Comparison of ENCODE assay signal across 24 cellular contexts in the genomic region with DNA sequence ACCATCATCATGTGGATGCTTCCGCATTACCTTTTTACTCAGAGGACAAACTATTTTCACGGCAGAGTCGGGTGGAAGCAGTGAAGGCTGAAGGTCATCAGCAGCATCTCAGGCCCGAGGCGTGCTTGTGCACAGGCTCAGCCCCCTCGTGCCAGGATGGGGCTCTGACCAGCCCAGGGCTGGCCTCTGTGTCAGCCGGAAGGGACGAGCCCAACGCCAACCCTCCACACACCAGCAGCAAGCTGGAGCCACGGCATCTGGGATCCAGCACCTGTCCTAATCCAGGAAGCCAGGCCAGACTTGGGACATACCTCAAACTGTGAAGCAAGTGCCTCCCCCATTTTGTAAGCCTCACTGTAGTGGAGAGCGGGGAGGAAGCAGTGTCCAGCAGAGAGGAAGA.
"Had no signal": no experiment of that assay in that cellular context is flagged by ENCODE, and none has a peak within 500 bp of the region (broad histone marks: within the 10 kb centered on the region; RNA-seq: fewer than 3 reads in every experiment).

No MANE protein-coding gene starts in this region.

- DNase-seq: activated CD4-positive, alpha-beta T cell treated with anti-CD3 and anti-CD28 coated beads for 4 hours; activated CD4-positive, alpha-beta T cell treated with anti-CD3 and anti-CD28 coated beads, Interleukin-2, amount 50 U/mL, for 48 hours; activated CD4-positive, CD25-positive, alpha-beta regulatory T cell; activated gamma-delta T cell; activated naive CD4-positive, alpha-beta T cell treated with anti-CD3 and anti-CD28 coated beads, Interleukin-2, amount 50 U/mL, for 16 hours; anterior cingulate cortex; body of pancreas; caudate nucleus; effector CD8-positive, alpha-beta T cell; foreskin keratinocyte; mammary epithelial cell; stimulated activated CD4-positive, alpha-beta T cell treated with anti-CD3 and anti-CD28 coated beads, Interleukin-4, amount 100 ng/mL, for 24 hours; substantia nigra; T-helper 17 cell; thyroid gland had no signal

- H3K9ac ChIP-seq: neural progenitor cell had no signal

- H2AFZ ChIP-seq: neural progenitor cell had no signal

- H3K36me3 ChIP-seq: neural progenitor cell, ovary had no signal

- H3K4me1 ChIP-seq: body of pancreas, foreskin keratinocyte, neural progenitor cell, prostate gland, thyroid gland had no signal

- H3K4me3 ChIP-seq: body of pancreas, neural progenitor cell, ovary, prostate gland, thyroid gland had no signal

- H3K27ac ChIP-seq: body of pancreas, foreskin keratinocyte, neural progenitor cell, ovary, prostate gland, thyroid gland had no signal

- H3K27ac Mint-ChIP-seq: activated T-helper 1 cell treated with anti-CD3 and anti-CD28 coated beads, Interleukin-12 subunit alpha, Interleukin-12 subunit beta, Interleukin-2, Interleukin-4 antibody, amounts not matched to agents 30 ng/mL and 10 ng/mL and 1 ng/mL, durations not matched to agents 14 hours and 24 hours and 36 hours; dendritic cell treated with granulocyte-macrophage colony-stimulating factor and Interleukin-4, amounts not matched to agents 40 ng/mL and 50 ng/mL, for 4 days; mesothelial cell of epicardium; neural progenitor cell; stimulated activated naive CD8-positive, alpha-beta T cell treated with anti-CD3 and anti-CD28 coated beads, Interleukin-15, Interleukin-2, amounts not matched to agents 100 ng/mL and 50 ng/mL, for 24 hours; T-helper 17 cell had no signal

- H3K27me3 ChIP-seq: body of pancreas, foreskin keratinocyte, neural progenitor cell, ovary, thyroid gland had no signal

- H3K4me3 Mint-ChIP-seq: activated T-helper 1 cell treated with anti-CD3 and anti-CD28 coated beads, Interleukin-12 subunit alpha, Interleukin-12 subunit beta, Interleukin-2, Interleukin-4 antibody, amounts not matched to agents 30 ng/mL and 10 ng/mL and 1 ng/mL, durations not matched to agents 14 hours and 24 hours and 36 hours; dendritic cell treated with granulocyte-macrophage colony-stimulating factor and Interleukin-4, amounts not matched to agents 40 ng/mL and 50 ng/mL, for 4 days; mesothelial cell of epicardium; naive thymus-derived CD8-positive, alpha-beta T cell; neural progenitor cell; stimulated activated naive CD8-positive, alpha-beta T cell treated with anti-CD3 and anti-CD28 coated beads, Interleukin-15, Interleukin-2, amounts not matched to agents 100 ng/mL and 50 ng/mL, for 24 hours; T-helper 17 cell had no signal

- ATAC-seq: body of pancreas; foreskin keratinocyte; left ventricle myocardium superior; naive thymus-derived CD8-positive, alpha-beta T cell; T-helper 17 cell had no signal

- H3K27me3 Mint-ChIP-seq: dendritic cell treated with granulocyte-macrophage colony-stimulating factor and Interleukin-4, amounts not matched to agents 40 ng/mL and 50 ng/mL, for 4 days; naive thymus-derived CD8-positive, alpha-beta T cell; stimulated activated naive CD8-positive, alpha-beta T cell treated with anti-CD3 and anti-CD28 coated beads, Interleukin-15, Interleukin-2, amounts not matched to agents 100 ng/mL and 50 ng/mL, for 24 hours; T-helper 17 cell had no signal

- H3K4me2 ChIP-seq: neural progenitor cell had no signal

- H3K4me1 Mint-ChIP-seq: neural progenitor cell had no signal

- H3K9me3 Mint-ChIP-seq: activated T-helper 1 cell treated with anti-CD3 and anti-CD28 coated beads, Interleukin-12 subunit alpha, Interleukin-12 subunit beta, Interleukin-2, Interleukin-4 antibody, amounts not matched to agents 30 ng/mL and 10 ng/mL and 1 ng/mL, durations not matched to agents 14 hours and 24 hours and 36 hours; dendritic cell treated with granulocyte-macrophage colony-stimulating factor and Interleukin-4, amounts not matched to agents 40 ng/mL and 50 ng/mL, for 4 days; mesothelial cell of epicardium; neural progenitor cell; stimulated activated naive CD8-positive, alpha-beta T cell treated with anti-CD3 and anti-CD28 coated beads, Interleukin-15, Interleukin-2, amounts not matched to agents 100 ng/mL and 50 ng/mL, for 24 hours had no signal

- H3K9me3 ChIP-seq: body of pancreas, ovary, prostate gland, thyroid gland had no signal
